Comparison of ENCODE assay signal across 8 cellular contexts in genomic region chr4:100095729-100096595, GRCh38.
A peak's percentile ranks its signal among the peaks of the same experiment; 100 is the strongest.
DNase-seq lines count a peak whose midpoint lies in the region; ATAC-seq and TF ChIP-seq lines count a peak whose summit lies in the region.

No MANE protein-coding gene starts in this region.

- H3K36me3 ChIP-seq in endodermal cell (ENCODE audit: control insufficient read depth, insufficient read depth, low read length): no peaks in the 10 kb centered on the region

- H3K36me3 Mint-ChIP-seq in CD14-positive monocyte (no peaks in the 10 kb centered on the region), endodermal cell (ENCODE audit: low read depth) (no peaks in the 10 kb centered on the region)
- H3K36me3 Mint-ChIP-seq in activated CD4-positive, alpha-beta memory T cell treated with anti-CD3 and anti-CD28 coated beads, Interleukin-2, amount 10 ng/mL, durations not matched to agents 7 days and 5 days (ENCODE audit: low read depth): no peaks in the 10 kb centered on the region

- H3K9ac ChIP-seq in endodermal cell (ENCODE audit: extremely low read depth, low read length, poor library complexity, severe bottlenecking): no peak overlapping the region

- WGBS in endodermal cell (ENCODE audit: insufficient coverage in 1 of 2, insufficient read length in 1 of 2), 2 experiments: 29 to 36% methylated on average over 6 to 7 of the region's 7 CpGs

- TF ChIP-seq CTCF in CD14-positive monocyte (IDR thresholded peaks at IDR 0.05) (peak; percentile 69), endodermal cell (conservative IDR thresholded peaks at IDR 0.05) (peak; percentile 86)

- H3K27ac ChIP-seq in endodermal cell (ENCODE audit: low read depth, low read length): no peak overlapping the region

- DNase-seq in CD14-positive monocyte (ENCODE audit: low spot score) (no peak), NCI-H69 (lab: John Stamatoyannopoulos, UW) (peak; percentile 69), endodermal cell (peak; percentile 81), myocyte (ENCODE audit: low read depth) (peak; percentile 70)
- DNase-seq in activated CD4-positive, alpha-beta memory T cell treated with anti-CD3 and anti-CD28 coated beads, Interleukin-2, amount 10 ng/mL, durations not matched to agents 7 days and 5 days: peak; percentile 68
- DNase-seq in stimulated activated naive CD4-positive, alpha-beta T cell treated with Interleukin-2 at 50 U/mL for 16 hours (lab: John Stamatoyannopoulos, UW): peak; percentile 31

- no peaks in the 10 kb centered on the region for H3K27me3 ChIP-seq in endodermal cell (ENCODE audit: control insufficient read depth, insufficient read depth, low read length, poor library complexity, severe bottlenecking)

- H3K4me1 Mint-ChIP-seq in CD14-positive monocyte (peaks cover 19% of the 10 kb centered on the region), endodermal cell (peaks cover 57% of the 10 kb centered on the region)
- H3K4me1 Mint-ChIP-seq in activated CD4-positive, alpha-beta memory T cell treated with anti-CD3 and anti-CD28 coated beads, Interleukin-2, amount 10 ng/mL, durations not matched to agents 7 days and 5 days: peaks cover 56% of the 10 kb centered on the region

- H3K4me3 ChIP-seq in endodermal cell (ENCODE audit: low read length): no peak overlapping the region

- H3K4me1 ChIP-seq in endodermal cell (ENCODE audit: control insufficient read depth, insufficient read depth, low read length): peaks cover 22% of the 10 kb centered on the region

- POLR2A ChIA-PET in activated CD4-positive, alpha-beta memory T cell treated with anti-CD3 and anti-CD28 coated beads, Interleukin-2, amount 10 ng/mL, durations not matched to agents 7 days and 5 days (lab: Charles Lee): interaction anchor here (0.8 to 1.2 kb wide), 3 partner anchors 12 to 1252 kb away, joined by 3 read pairs; partner anchors contain the start of gene PPP3CA

- no peaks in the 10 kb centered on the region for H3K9me3 ChIP-seq in endodermal cell (ENCODE audit: control insufficient read depth, low read length)

- H3K9me3 Mint-ChIP-seq in CD14-positive monocyte (peaks cover 0 to 2% (median 0%) of the 10 kb centered on the region in 7 donors), endodermal cell (no peaks in the 10 kb centered on the region)
- H3K9me3 Mint-ChIP-seq in activated CD4-positive, alpha-beta memory T cell treated with anti-CD3 and anti-CD28 coated beads, Interleukin-2, amount 10 ng/mL, durations not matched to agents 7 days and 5 days: no peaks in the 10 kb centered on the region

- peak; percentile 86 for ATAC-seq in GM19035 (IDR thresholded peaks at IDR 0.05; ENCODE audit: unreplicated experiment)
- ATAC-seq in HG03159 (IDR thresholded peaks at IDR 0.05; ENCODE audit: unreplicated experiment): peak; percentile 88

- CTCF ChIA-PET in activated CD4-positive, alpha-beta memory T cell treated with anti-CD3 and anti-CD28 coated beads, Interleukin-2, amount 10 ng/mL, durations not matched to agents 7 days and 5 days (lab: Charles Lee): interaction anchor here (0.6 to 1.7 kb wide), 12 partner anchors 11 to 642 kb away, joined by 3 to 25 read pairs (median 3); partner anchors contain the start of gene DNAJB14

- H3K4me3 Mint-ChIP-seq in CD14-positive monocyte: peak overlapping the region in 1 of 2 donors; percentile 47
- H3K4me3 Mint-ChIP-seq in activated CD4-positive, alpha-beta memory T cell treated with anti-CD3 and anti-CD28 coated beads, Interleukin-2, amount 10 ng/mL, durations not matched to agents 7 days and 5 days: no peak overlapping the region
- no peak overlapping the region for H3K4me3 Mint-ChIP-seq in endodermal cell

- H3K27me3 Mint-ChIP-seq in CD14-positive monocyte (ENCODE audit: low read depth in 3 of 3) (peaks cover 0 to 1% (median 1%) of the 10 kb centered on the region in 3 donors), endodermal cell (ENCODE audit: insufficient read depth) (no peaks in the 10 kb centered on the region)
- H3K27me3 Mint-ChIP-seq in activated CD4-positive, alpha-beta memory T cell treated with anti-CD3 and anti-CD28 coated beads, Interleukin-2, amount 10 ng/mL, durations not matched to agents 7 days and 5 days: no peaks in the 10 kb centered on the region

- H3K27ac Mint-ChIP-seq in CD14-positive monocyte: no peak overlapping the region
- H3K27ac Mint-ChIP-seq in activated CD4-positive, alpha-beta memory T cell treated with anti-CD3 and anti-CD28 coated beads, Interleukin-2, amount 10 ng/mL, durations not matched to agents 7 days and 5 days: peak overlapping the region; percentile 47
- H3K27ac Mint-ChIP-seq in endodermal cell: no peak overlapping the region

- intact Hi-C loops in CD14-positive monocyte (cut with micrococcal nuclease): no loop called here
